In genomic region chrX:153948002-153948466, GRCh38 we compare ENCODE assay signal across 1 cellular context.
TF ChIP-seq lines count a peak whose summit lies in the region.

No MANE protein-coding gene starts in this region.

TF ChIP-seq in IMR-90, 13 proteins besides CTCF, POLR2A, EP300 and RAD21:
- TF ChIP-seq MAZ (IDR thresholded peaks at IDR 0.05; ENCODE audit: borderline replicate concordance, low read depth, low read length) (no peak), SMC3 (IDR thresholded peaks at IDR 0.05; ENCODE audit: low read depth, low read length) (no peak), FOS (IDR thresholded peaks at IDR 0.05; ENCODE audit: low read depth, low read length) (no peak), CEBPB (IDR thresholded peaks at IDR 0.05; ENCODE audit: low read depth, low read length) (no peak), RCOR1 (IDR thresholded peaks at IDR 0.05; ENCODE audit: insufficient replicate concordance, low read length) (no peak), CHD1 (IDR thresholded peaks at IDR 0.05; ENCODE audit: low read depth, low read length) (no peak), BHLHE40 (IDR thresholded peaks at IDR 0.05; ENCODE audit: low read depth, low read length) (no peak), MAFK (IDR thresholded peaks at IDR 0.05; ENCODE audit: low read depth, low read length) (no peak), MXI1 (IDR thresholded peaks at IDR 0.05; ENCODE audit: borderline replicate concordance, low read depth, low read length) (no peak), NFE2L2 (IDR thresholded peaks at IDR 0.05; ENCODE audit: low read depth, low read length) (no peak), RFX5 (IDR thresholded peaks at IDR 0.05; ENCODE audit: low read depth, low read length) (no peak)
- TF ChIP-seq, protein P1, sequence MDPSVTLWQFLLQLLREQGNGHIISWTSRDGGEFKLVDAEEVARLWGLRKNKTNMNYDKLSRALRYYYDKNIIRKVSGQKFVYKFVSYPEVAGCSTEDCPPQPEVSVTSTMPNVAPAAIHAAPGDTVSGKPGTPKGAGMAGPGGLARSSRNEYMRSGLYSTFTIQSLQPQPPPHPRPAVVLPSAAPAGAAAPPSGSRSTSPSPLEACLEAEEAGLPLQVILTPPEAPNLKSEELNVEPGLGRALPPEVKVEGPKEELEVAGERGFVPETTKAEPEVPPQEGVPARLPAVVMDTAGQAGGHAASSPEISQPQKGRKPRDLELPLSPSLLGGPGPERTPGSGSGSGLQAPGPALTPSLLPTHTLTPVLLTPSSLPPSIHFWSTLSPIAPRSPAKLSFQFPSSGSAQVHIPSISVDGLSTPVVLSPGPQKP (IDR thresholded peaks at IDR 0.05; ENCODE audit: borderline replicate concordance, low read depth, low read length): no peak
- TF ChIP-seq, protein P2, sequence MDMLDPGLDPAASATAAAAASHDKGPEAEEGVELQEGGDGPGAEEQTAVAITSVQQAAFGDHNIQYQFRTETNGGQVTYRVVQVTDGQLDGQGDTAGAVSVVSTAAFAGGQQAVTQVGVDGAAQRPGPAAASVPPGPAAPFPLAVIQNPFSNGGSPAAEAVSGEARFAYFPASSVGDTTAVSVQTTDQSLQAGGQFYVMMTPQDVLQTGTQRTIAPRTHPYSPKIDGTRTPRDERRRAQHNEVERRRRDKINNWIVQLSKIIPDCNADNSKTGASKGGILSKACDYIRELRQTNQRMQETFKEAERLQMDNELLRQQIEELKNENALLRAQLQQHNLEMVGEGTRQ (IDR thresholded peaks at IDR 0.05; ENCODE audit: low read depth, low read length): no peak
